Comparison of ENCODE assay signal across 17 cellular contexts in the genomic region with DNA sequence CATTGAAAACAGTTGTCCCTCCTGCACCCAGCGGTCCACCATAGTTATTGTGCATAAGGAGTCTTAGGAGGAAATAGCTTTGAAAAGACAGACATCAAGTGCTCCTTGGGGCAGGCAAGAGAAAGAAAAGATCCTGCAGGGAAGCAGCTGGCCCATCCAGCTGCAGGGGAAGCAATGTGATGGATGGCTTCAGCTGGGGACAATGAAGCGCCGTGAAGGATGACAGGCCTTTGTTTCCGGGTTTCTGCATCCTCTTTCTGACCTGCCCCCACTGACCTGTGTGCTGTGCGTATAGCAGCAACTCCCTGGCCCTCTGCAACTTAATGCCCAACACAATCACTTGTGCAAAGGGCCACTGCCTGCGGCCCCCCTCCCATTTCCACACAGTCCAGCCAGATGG.
DNase-seq lines count a peak whose midpoint lies in the region; ATAC-seq and TF ChIP-seq lines count a peak whose summit lies in the region.
"Had no signal": no experiment of that assay in that cellular context is flagged by ENCODE, and none has a peak within 500 bp of the region (broad histone marks: within the 10 kb centered on the region; RNA-seq: fewer than 3 reads in every experiment).

No MANE protein-coding gene starts in this region.

- H3K4me3 Mint-ChIP-seq in endodermal cell: no peak overlapping the region
- peak overlapping the region; percentile 16 for H3K4me3 Mint-ChIP-seq in neural progenitor cell
- H3K4me3 Mint-ChIP-seq: CD4-positive, CD25-positive, alpha-beta regulatory T cell had no signal

- H3K27me3 ChIP-seq in endodermal cell (ENCODE audit: control insufficient read depth, insufficient read depth, low read length, poor library complexity, severe bottlenecking) (no peaks in the 10 kb centered on the region), neural progenitor cell (no peaks in the 10 kb centered on the region), sigmoid colon (no peaks in the 10 kb centered on the region)
- H3K27me3 ChIP-seq: SJSA1 had no signal

- peak overlapping the region; percentile 43 for H3K4me2 ChIP-seq in neural progenitor cell

- H3K9me3 Mint-ChIP-seq in endodermal cell (peaks cover 4% of the 10 kb centered on the region), neural progenitor cell (peaks cover 21% of the 10 kb centered on the region)

- H2AFZ ChIP-seq in neural progenitor cell (replicated peaks): no peak overlapping the region

- H3K79me2 ChIP-seq in neural progenitor cell (ENCODE audit: low read depth): no peaks in the 10 kb centered on the region

- ATAC-seq in HG03039 (IDR thresholded peaks at IDR 0.05; ENCODE audit: unreplicated experiment): no peak
- no peak for ATAC-seq in GM18858 (IDR thresholded peaks at IDR 0.05; ENCODE audit: unreplicated experiment)

- no peaks in the 10 kb centered on the region for H4K20me1 ChIP-seq in neural progenitor cell (ENCODE audit: low read depth)

- DNase-seq in COLO668 (lab: John Stamatoyannopoulos, UW; ENCODE audit: unreplicated experiment) (peak; percentile 31), NCI-H82 treated with DMSO at 0.1 percent for 48 hours (lab: John Stamatoyannopoulos, UW; ENCODE audit: unreplicated experiment) (peak; percentile 10), endodermal cell (no peak), neural progenitor cell (ENCODE audit: low spot score) (peak; percentile 89), sigmoid colon (no peak), foreskin melanocyte (no peak)
- DNase-seq: Calu3; CD4-positive, CD25-positive, alpha-beta regulatory T cell; DMS79 treated with DMSO at 0.1 percent for 48 hours; GDM1; KBM-7; NCI-H146; NCI-H2081 treated with DMSO at 0.1 percent for 48 hours; NCI-H774 had no signal

- H3K9me3 ChIP-seq in endodermal cell (ENCODE audit: control insufficient read depth, low read length): peaks cover 10% of the 10 kb centered on the region
- H3K9me3 ChIP-seq in neural progenitor cell (ENCODE audit: low read depth): peaks cover 5% of the 10 kb centered on the region
- H3K9me3 ChIP-seq in sigmoid colon: peaks cover 0 to 1% (median 0%) of the 10 kb centered on the region in 4 donors
- H3K9me3 ChIP-seq: SJSA1 had no signal

- H3K9ac ChIP-seq in endodermal cell (ENCODE audit: extremely low read depth, low read length, poor library complexity, severe bottlenecking) (no peak overlapping the region), neural progenitor cell (no peak overlapping the region)

- H3K4me1 Mint-ChIP-seq in endodermal cell: no peaks in the 10 kb centered on the region
- peaks cover 54% of the 10 kb centered on the region for H3K4me1 Mint-ChIP-seq in neural progenitor cell
- H3K4me1 Mint-ChIP-seq: CD4-positive, CD25-positive, alpha-beta regulatory T cell had no signal

- TF ChIP-seq EP300 in sigmoid colon (IDR thresholded peaks at IDR 0.05): no peak

- peak overlapping the region; percentile 96 for H3K27ac ChIP-seq in endodermal cell (ENCODE audit: low read depth, low read length)
- H3K27ac ChIP-seq in neural progenitor cell: peak overlapping the region; percentile 53
- H3K27ac ChIP-seq in sigmoid colon: no peak overlapping the region
- H3K27ac ChIP-seq: SJSA1 had no signal

- H3K27me3 Mint-ChIP-seq in endodermal cell (ENCODE audit: insufficient read depth) (no peaks in the 10 kb centered on the region), neural progenitor cell (ENCODE audit: insufficient read depth, low read depth) (peaks cover 8% of the 10 kb centered on the region)
- H3K27me3 Mint-ChIP-seq: CD4-positive, CD25-positive, alpha-beta regulatory T cell had no signal

- H3F3A ChIP-seq in neural progenitor cell (ENCODE audit: low read depth): peaks cover 22% of the 10 kb centered on the region

- 47 to 79% methylated on average over 5 to 6 of the region's 6 CpGs for WGBS in endodermal cell (ENCODE audit: insufficient coverage in 1 of 2, insufficient read length in 1 of 2), 2 experiments
- 48 to 73% methylated on average over 6 of the region's 6 CpGs for WGBS in sigmoid colon, 2 donors

- H3K36me3 Mint-ChIP-seq in endodermal cell (ENCODE audit: low read depth) (no peaks in the 10 kb centered on the region), neural progenitor cell (peaks cover 8% of the 10 kb centered on the region)
- H3K36me3 Mint-ChIP-seq: CD4-positive, CD25-positive, alpha-beta regulatory T cell had no signal

- H3K4me3 ChIP-seq in endodermal cell (ENCODE audit: low read length) (no peak overlapping the region), neural progenitor cell (no peak overlapping the region), sigmoid colon (no peak overlapping the region)
- H3K4me3 ChIP-seq: SJSA1 had no signal

- no peak for TF ChIP-seq CTCF in endodermal cell (conservative IDR thresholded peaks at IDR 0.05)
- no peak for TF ChIP-seq CTCF in neural progenitor cell (IDR thresholded peaks at IDR 0.05)
- TF ChIP-seq CTCF in sigmoid colon (IDR thresholded peaks at IDR 0.05): no peak

- H3K27ac Mint-ChIP-seq in endodermal cell: no peak overlapping the region
- peak overlapping the region; percentile 67 for H3K27ac Mint-ChIP-seq in neural progenitor cell
- H3K27ac Mint-ChIP-seq: CD4-positive, CD25-positive, alpha-beta regulatory T cell had no signal

- intact Hi-C loops in sigmoid colon (cut with DNase I): no loop called here

- H3K36me3 ChIP-seq in endodermal cell (ENCODE audit: control insufficient read depth, insufficient read depth, low read length) (no peaks in the 10 kb centered on the region), neural progenitor cell (no peaks in the 10 kb centered on the region), sigmoid colon (no peaks in the 10 kb centered on the region)
- H3K36me3 ChIP-seq: SJSA1 had no signal

- TF ChIP-seq POLR2A in sigmoid colon (IDR thresholded peaks at IDR 0.05): no peak

- H3K4me1 ChIP-seq in endodermal cell (ENCODE audit: control insufficient read depth, insufficient read depth, low read length): no peaks in the 10 kb centered on the region
- peaks cover 17% of the 10 kb centered on the region for H3K4me1 ChIP-seq in neural progenitor cell
- H3K4me1 ChIP-seq in sigmoid colon: no peaks in the 10 kb centered on the region
- H3K4me1 ChIP-seq: SJSA1 had no signal

Comparison
In these comparisons a context has a peak if more than half of its experiments do, and no peak if none do; other contexts are left out.
1. DNase-seq: peak in COLO668 (single experiment), NCI-H82 treated with DMSO at 0.1 percent for 48 hours (single experiment) and neural progenitor cell (single experiment); none in endodermal cell (single experiment), sigmoid colon (single experiment) and foreskin melanocyte (single experiment).
2. H3K27ac ChIP-seq: peak in endodermal cell (single experiment) and neural progenitor cell (single experiment); none in sigmoid colon (0 of 4).